14 cellular contexts compared by ENCODE assay signal in genomic region chr5:10103098-10103497, GRCh38.
"Had no signal": no experiment of that assay in that cellular context is flagged by ENCODE, and none has a peak within 500 bp of the region (broad histone marks: within the 10 kb centered on the region; RNA-seq: fewer than 3 reads in every experiment).

No MANE protein-coding gene starts in this region.

- H3K4me1 Mint-ChIP-seq: activated CD4-positive, alpha-beta T cell treated with anti-CD3 and anti-CD28 coated beads for 36 hours had no signal

- H3K27me3 ChIP-seq: heart right ventricle, sigmoid colon, transverse colon had no signal

- ATAC-seq: activated CD4-positive, alpha-beta T cell treated with anti-CD3 and anti-CD28 coated beads for 36 hours; activated CD8-positive, alpha-beta T cell treated with anti-CD3 and anti-CD28 coated beads for 36 hours; heart right ventricle; left lobe of liver; natural killer cell treated with Interleukin-12 subunit alpha and Interleukin-12 subunit beta and Interleukin-15 and Interleukin-18, amount 100 ng/mL, for 72 hours had no signal

- DNase-seq: activated CD4-positive, alpha-beta T cell treated with anti-CD3 and anti-CD28 coated beads for 36 hours; activated CD8-positive, alpha-beta memory T cell treated with anti-CD3 and anti-CD28 coated beads, Interleukin-2, amount 50 U/mL, for 4 hours; activated CD8-positive, alpha-beta T cell treated with anti-CD3 and anti-CD28 coated beads for 36 hours; activated naive CD4-positive, alpha-beta T cell; foreskin melanocyte; heart right ventricle; sigmoid colon; stimulated activated CD4-positive, alpha-beta T cell treated with anti-CD3 and anti-CD28 coated beads, Interleukin-2, amount 100 ng/mL, for 24 hours; stimulated activated naive CD4-positive, alpha-beta T cell; substantia nigra; transverse colon had no signal

- H3K27ac ChIP-seq: heart right ventricle, sigmoid colon, transverse colon, VCaP had no signal

- H3K36me3 ChIP-seq: heart right ventricle, sigmoid colon, transverse colon had no signal

- H3K27ac Mint-ChIP-seq: activated CD4-positive, alpha-beta T cell treated with anti-CD3 and anti-CD28 coated beads for 36 hours; activated CD8-positive, alpha-beta T cell treated with anti-CD3 and anti-CD28 coated beads for 36 hours; natural killer cell treated with Interleukin-12 subunit alpha and Interleukin-12 subunit beta and Interleukin-15 and Interleukin-18, amount 100 ng/mL, for 72 hours had no signal

- H3K9me3 ChIP-seq: sigmoid colon, transverse colon had no signal

- H3K4me3 Mint-ChIP-seq: activated CD4-positive, alpha-beta T cell treated with anti-CD3 and anti-CD28 coated beads for 36 hours; activated CD8-positive, alpha-beta T cell treated with anti-CD3 and anti-CD28 coated beads for 36 hours; natural killer cell treated with Interleukin-12 subunit alpha and Interleukin-12 subunit beta and Interleukin-15 and Interleukin-18, amount 100 ng/mL, for 72 hours had no signal

- H3K27me3 Mint-ChIP-seq: activated CD4-positive, alpha-beta T cell treated with anti-CD3 and anti-CD28 coated beads for 36 hours; activated CD8-positive, alpha-beta T cell treated with anti-CD3 and anti-CD28 coated beads for 36 hours; natural killer cell treated with Interleukin-12 subunit alpha and Interleukin-12 subunit beta and Interleukin-15 and Interleukin-18, amount 100 ng/mL, for 72 hours had no signal

- H3K4me1 ChIP-seq: heart right ventricle, sigmoid colon, transverse colon had no signal

- H3K4me3 ChIP-seq: heart right ventricle, sigmoid colon, transverse colon had no signal
